Comparison of ENCODE assay signal across 8 cellular contexts in the genomic region with DNA sequence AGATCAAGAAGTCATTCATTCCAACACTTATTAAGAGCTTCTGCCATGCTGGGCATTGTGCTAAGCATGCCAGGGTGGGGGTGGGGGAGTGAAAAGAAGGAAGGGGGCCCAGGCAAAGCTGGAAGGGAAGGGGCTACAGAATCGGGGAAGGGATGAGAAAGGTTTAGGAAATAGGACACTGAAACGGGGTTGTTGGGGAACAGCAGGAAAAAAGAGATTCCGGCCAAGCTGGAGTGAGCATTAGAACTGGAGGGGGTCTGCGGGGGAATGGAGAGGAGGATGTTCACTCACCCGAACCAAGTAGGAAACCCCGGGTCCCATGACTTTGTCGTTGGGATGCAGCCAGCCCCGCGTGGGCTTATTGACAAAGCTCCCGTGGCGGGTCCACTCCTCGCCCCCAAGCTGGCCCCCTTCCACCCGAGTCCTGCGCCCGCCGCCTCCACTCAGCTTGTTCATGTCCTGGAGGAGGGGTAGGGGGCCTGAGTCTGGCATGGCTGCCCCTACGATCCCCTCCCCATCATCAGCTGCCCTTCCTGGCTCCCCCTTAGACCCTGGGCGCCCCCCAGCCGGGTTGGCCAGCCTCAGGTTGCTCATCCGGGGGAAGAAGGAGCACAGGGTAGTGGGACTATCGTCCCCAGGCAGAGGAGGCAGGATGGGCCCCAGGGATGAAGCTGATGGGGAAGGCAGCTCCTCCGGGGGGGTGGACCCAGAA. TPM values are rescaled to one million over a fixed set of nuclear protein-coding genes. Genes with fewer than 3 reads are reported as not detected.
DNase-seq lines count a peak whose midpoint lies in the region; ATAC-seq, FAIRE-seq and TF ChIP-seq lines count a peak whose summit lies in the region.

No MANE protein-coding gene starts in this region.

- H3K4me1 Mint-ChIP-seq in T-helper 2 cell treated with Interferon-gamma antibody and Interleukin-4, amounts not matched to agents 5 μg/mL and 100 μg/mL, for 36 hours (ENCODE audit: low read depth) = peaks cover 28% of the 10 kb centered on the region
- peaks cover 20% of the 10 kb centered on the region for H3K4me1 Mint-ChIP-seq in brain

- no peak overlapping the region for H2AFZ ChIP-seq in HepG2 (ENCODE audit: low read length)

- 46% methylated on average over 14 of the region's 22 CpGs for WGBS in HepG2 (ENCODE audit: low lambda C conversion rate)

- no TSS peak for BruUV-seq in HepG2 (replicated peaks; lab: Mats Ljungman, UMichigan)

- H4K20me1 ChIP-seq in HepG2 (ENCODE audit: insufficient read depth, low read length) = no peaks in the 10 kb centered on the region

- H3K27ac Mint-ChIP-seq in T-helper 2 cell treated with Interferon-gamma antibody and Interleukin-4, amounts not matched to agents 5 μg/mL and 100 μg/mL, for 36 hours = no peak overlapping the region
- peak overlapping the region; percentile 62 to 99 (median 95) for H3K27ac Mint-ChIP-seq in brain

- H3K9ac ChIP-seq in HepG2 (ENCODE audit: insufficient read depth, low read depth, low read length) = peak overlapping the region; percentile 63

- TF ChIP-seq POLR2A in HepG2 (IDR thresholded peaks at IDR 0.05; ENCODE audit: insufficient read depth in 1 of 2, low read depth in 2 of 2, low read length in 2 of 2) = no peak; a peak in 1 of 4 replicates

- H3K9me3 Mint-ChIP-seq in T-helper 2 cell treated with Interferon-gamma antibody and Interleukin-4, amounts not matched to agents 5 μg/mL and 100 μg/mL, for 36 hours = no peaks in the 10 kb centered on the region
- no peaks in the 10 kb centered on the region for H3K9me3 Mint-ChIP-seq in brain

- POLR2A ChIA-PET in HepG2 (lab: Yijun Ruan, JAX) = interaction anchor here (0.9 to 6.6 kb wide), 18 partner anchors 8 to 635 kb away, joined by 3 to 148 read pairs (median 5); partner anchors contain the start of genes FLAD1, LENEP, PBXIP1 and PMVK

- peaks cover 44% of the 10 kb centered on the region for H3K36me3 Mint-ChIP-seq in T-helper 2 cell treated with Interferon-gamma antibody and Interleukin-4, amounts not matched to agents 5 μg/mL and 100 μg/mL, for 36 hours (ENCODE audit: low read depth)
- peaks cover 17% of the 10 kb centered on the region for H3K36me3 Mint-ChIP-seq in brain

- CTCF ChIA-PET in HepG2 (lab: Yijun Ruan, JAX; ENCODE audit: low intra/inter-chr PET ratio, low total read pairs) = no interaction called here

- no peaks in the 10 kb centered on the region for H3K9me3 ChIP-seq in HepG2 (ENCODE audit: low read length)

- FAIRE-seq in HepG2 (lab: Jason Lieb, UNC) = no peak

- no peaks in the 10 kb centered on the region; a peak in 1 of 5 replicates for H3K27me3 ChIP-seq in HepG2 (ENCODE audit: control insufficient read depth in 1 of 2, insufficient read depth in 2 of 2, low read length in 2 of 2)

- H3K36me3 ChIP-seq in HepG2 (replicated peaks in 1 of 2; ENCODE audit: control insufficient read depth in 1 of 2, insufficient read depth in 2 of 2, low read length in 2 of 2) = peaks cover 18 to 39% of the 10 kb centered on the region in 2 experiments; a peak in 4 of 5 replicates

- no peak for TF ChIP-seq RAD21 in HepG2 (CRISPR knock-in tag; IDR thresholded peaks at IDR 0.05)

- no peak for DNase-seq in T-helper 2 cell treated with Interferon-gamma antibody and Interleukin-4, amounts not matched to agents 5 μg/mL and 100 μg/mL, for 36 hours (ENCODE audit: low spot score)
- DNase-seq in T-helper 2 cell (no peak), HepG2 (ENCODE audit: low spot score) (no peak), KBM-7 (no peak), G401 (ENCODE audit: low spot score) (no peak)

- TF ChIP-seq CTCF in brain (conservative IDR thresholded peaks at IDR 0.05) = no peak
- TF ChIP-seq CTCF in HepG2 (CRISPR knock-in tag; IDR thresholded peaks at IDR 0.05) = no peak

- H3K27ac ChIP-seq in HepG2 (ENCODE audit: extremely low read length, insufficient read depth, low read length) (peak overlapping the region; percentile 100), temporal lobe (ENCODE audit: low read depth, low read length) (peak overlapping the region; percentile 88)

- H3K79me2 ChIP-seq in HepG2 (ENCODE audit: insufficient read depth, low read length) = peaks cover 43% of the 10 kb centered on the region

- intact Hi-C loops in HepG2 (cut with micrococcal nuclease; ENCODE audit: unreplicated experiment) = loop anchor here (1.0 kb wide), 1 partner anchor 47 kb away; no protein-coding TSS in a partner anchor

- peak overlapping the region; percentile 51 to 75 (median 59) for H3K4me3 ChIP-seq in HepG2 (replicated peaks in 1 of 3; ENCODE audit: insufficient read depth in 1 of 3, low read depth in 2 of 3, low read length in 3 of 3)

- ATAC-seq in HepG2 (no peak), HG02610 (IDR thresholded peaks at IDR 0.05; ENCODE audit: unreplicated experiment) (no peak)

- H3K4me3 Mint-ChIP-seq in T-helper 2 cell treated with Interferon-gamma antibody and Interleukin-4, amounts not matched to agents 5 μg/mL and 100 μg/mL, for 36 hours = peak overlapping the region; percentile 33
- H3K4me3 Mint-ChIP-seq in brain = peak overlapping the region in 4 of 5 experiments; percentile 81 to 91 (median 88)

- in situ Hi-C loops in HepG2 (cut with HindIII; ENCODE audit: extremely low pct_ligation_motif_present, low pct_unique_long_range_greater_than_20kb) = no loop called here
- in situ Hi-C loops in KBM-7 (cut with MboI; ENCODE audit: low pct_unique_long_range_greater_than_20kb, low sequenced_read_pairs) = no loop called here
- in situ Hi-C loops in G401 (cut with HindIII; ENCODE audit: low sequenced_read_pairs) = no loop called here

- H3K27me3 Mint-ChIP-seq in T-helper 2 cell treated with Interferon-gamma antibody and Interleukin-4, amounts not matched to agents 5 μg/mL and 100 μg/mL, for 36 hours (ENCODE audit: low read depth) = no peaks in the 10 kb centered on the region
- peaks cover 3% of the 10 kb centered on the region for H3K27me3 Mint-ChIP-seq in brain

- no peak for TF ChIP-seq EP300 in HepG2 (IDR thresholded peaks at IDR 0.05; ENCODE audit: low read depth in 2 of 2, low read length in 2 of 2)
- TF ChIP-seq EP300 in HepG2 (CRISPR knock-in tag; IDR thresholded peaks at IDR 0.05; ENCODE audit: borderline replicate concordance) = no peak

- H3K4me1 ChIP-seq in HepG2 (ENCODE audit: insufficient read depth, low read length) = peaks cover 65% of the 10 kb centered on the region

- peak overlapping the region; percentile 100 for H3K4me2 ChIP-seq in HepG2 (ENCODE audit: low read depth, low read length)

RNA-seq across cellular contexts. Expression of gene SHC1, which starts 0.7 kb away (rescaled TPM):
- 38.3 TPM for polyA plus RNA-seq in brain (ENCODE audit: insufficient read depth, low read depth, low replicate concordance)
- 52.0 and 55.0 TPM in 2 replicates for total RNA-seq in HepG2 (2016; rRNA removed; fragmentation: Illumina TruSeq; extraction: Trizol)
- total RNA-seq in HepG2 (2016; cell fraction: cytosol; rRNA removed; fragmentation: Illumina TruSeq; extraction: Trizol; ENCODE audit: low read depth) = 10.4 and 11.4 TPM in 2 replicates
- total RNA-seq in HepG2 (2016; cell fraction: insoluble cytoplasmic fraction; rRNA removed; fragmentation: Illumina TruSeq; extraction: Trizol) = 43.4 and 62.0 TPM in 2 replicates
- total RNA-seq in HepG2 (2016; cell fraction: membrane; rRNA removed; fragmentation: Illumina TruSeq; extraction: Trizol) = 32.4 and 34.5 TPM in 2 replicates
- total RNA-seq in HepG2 (2016; cell fraction: nucleus; rRNA removed; fragmentation: Illumina TruSeq; extraction: Trizol) = 38.5 and 42.7 TPM in 2 replicates
- polyA plus RNA-seq in HepG2 (2011; rRNA removed) = 137 and 146 TPM in 2 replicates
- 58.2 and 72.4 TPM in 2 replicates for polyA plus RNA-seq in HepG2 (2011; cell fraction: cytosol; rRNA removed)
- polyA plus RNA-seq in HepG2 (2011; cell fraction: nucleus; rRNA removed) = 261 and 328 TPM in 2 replicates
- polyA plus RNA-seq in HepG2 (2012) = 46.9 and 60.8 TPM in 2 replicates
- polyA plus RNA-seq in HepG2 (2016; cell fraction: cytosol; fragmentation: Illumina TruSeq; extraction: Trizol; ENCODE audit: low read depth) = 13.4 and 13.5 TPM in 2 replicates
- polyA plus RNA-seq in HepG2 (2016; cell fraction: insoluble cytoplasmic fraction; fragmentation: Illumina TruSeq; extraction: Trizol; ENCODE audit: low read depth) = 59.8 and 73.1 TPM in 2 replicates
- 34.6 and 37.7 TPM in 2 replicates for polyA plus RNA-seq in HepG2 (2016; cell fraction: membrane; fragmentation: Illumina TruSeq; extraction: Trizol; ENCODE audit: low read depth)
- 141 and 171 TPM in 2 replicates for polyA plus RNA-seq in HepG2 (2016; cell fraction: nucleus; fragmentation: Illumina TruSeq; extraction: Trizol; ENCODE audit: insufficient read depth, low read depth)
- polyA minus RNA-seq in HepG2 (2011; rRNA and poly(A)+ RNA removed; ENCODE audit: low replicate concordance) = 119 and 193 TPM in 2 replicates
- 49.8 and 52.4 TPM in 2 replicates for polyA minus RNA-seq in HepG2 (2011; cell fraction: cytosol; rRNA and poly(A)+ RNA removed)
- 37.5 and 41.5 TPM in 2 replicates for polyA minus RNA-seq in HepG2 (2011; cell fraction: nucleus; rRNA and poly(A)+ RNA removed)
- total RNA-seq in temporal lobe = 7.4 TPM
- total RNA-seq in G401 (2014; rRNA removed; shearing (Covaris generic)) = 204 and 265 TPM in 2 replicates

RNA-seq across cellular contexts. Expression of gene CKS1B, which starts 4.6 kb away (rescaled TPM):
- polyA plus RNA-seq in brain (ENCODE audit: insufficient read depth, low read depth, low replicate concordance) (183 TPM), HepG2 (2011; rRNA removed) (122 and 222 TPM in 2 replicates)
- total RNA-seq in HepG2 (2016; rRNA removed; fragmentation: Illumina TruSeq; extraction: Trizol) (217 and 268 TPM in 2 replicates), temporal lobe (11.8 TPM)
- total RNA-seq in HepG2 (2016; cell fraction: cytosol; rRNA removed; fragmentation: Illumina TruSeq; extraction: Trizol; ENCODE audit: low read depth) = 95.8 and 111 TPM in 2 replicates
- total RNA-seq in HepG2 (2016; cell fraction: insoluble cytoplasmic fraction; rRNA removed; fragmentation: Illumina TruSeq; extraction: Trizol) = 219 and 283 TPM in 2 replicates
- 160 and 171 TPM in 2 replicates for total RNA-seq in HepG2 (2016; cell fraction: membrane; rRNA removed; fragmentation: Illumina TruSeq; extraction: Trizol)
- 75.7 and 82.8 TPM in 2 replicates for total RNA-seq in HepG2 (2016; cell fraction: nucleus; rRNA removed; fragmentation: Illumina TruSeq; extraction: Trizol)
- 141 and 184 TPM in 2 replicates for polyA plus RNA-seq in HepG2 (2011; cell fraction: cytosol; rRNA removed)
- polyA plus RNA-seq in HepG2 (2011; cell fraction: nucleus; rRNA removed) = 54.7 and 67.5 TPM in 2 replicates
- polyA plus RNA-seq in HepG2 (2012) = 103 and 128 TPM in 2 replicates
- polyA plus RNA-seq in HepG2 (2016; cell fraction: cytosol; fragmentation: Illumina TruSeq; extraction: Trizol; ENCODE audit: low read depth) = 98.3 and 114 TPM in 2 replicates
- polyA plus RNA-seq in HepG2 (2016; cell fraction: insoluble cytoplasmic fraction; fragmentation: Illumina TruSeq; extraction: Trizol; ENCODE audit: low read depth) = 306 and 328 TPM in 2 replicates
- polyA plus RNA-seq in HepG2 (2016; cell fraction: membrane; fragmentation: Illumina TruSeq; extraction: Trizol; ENCODE audit: low read depth) = 149 and 155 TPM in 2 replicates
- 139 and 158 TPM in 2 replicates for polyA plus RNA-seq in HepG2 (2016; cell fraction: nucleus; fragmentation: Illumina TruSeq; extraction: Trizol; ENCODE audit: insufficient read depth, low read depth)
- polyA minus RNA-seq in HepG2 (2011; rRNA and poly(A)+ RNA removed; ENCODE audit: low replicate concordance) = 89.2 and 369 TPM in 2 replicates
- 31.4 and 39.6 TPM in 2 replicates for polyA minus RNA-seq in HepG2 (2011; cell fraction: cytosol; rRNA and poly(A)+ RNA removed)
- 20.0 and 31.2 TPM in 2 replicates for polyA minus RNA-seq in HepG2 (2011; cell fraction: nucleus; rRNA and poly(A)+ RNA removed)
- total RNA-seq in G401 (2014; rRNA removed; shearing (Covaris generic)) = 187 and 192 TPM in 2 replicates

RNA-seq across cellular contexts. Expression of gene PYGO2, which starts 8.3 kb away (rescaled TPM):
- polyA plus RNA-seq in brain (ENCODE audit: insufficient read depth, low read depth, low replicate concordance) (63.7 TPM), HepG2 (2011; rRNA removed) (21.8 and 24.3 TPM in 2 replicates)
- total RNA-seq in HepG2 (2016; rRNA removed; fragmentation: Illumina TruSeq; extraction: Trizol) (20.3 and 21.3 TPM in 2 replicates), temporal lobe (10.1 TPM)
- 3.2 and 3.5 TPM in 2 replicates for total RNA-seq in HepG2 (2016; cell fraction: cytosol; rRNA removed; fragmentation: Illumina TruSeq; extraction: Trizol; ENCODE audit: low read depth)
- total RNA-seq in HepG2 (2016; cell fraction: insoluble cytoplasmic fraction; rRNA removed; fragmentation: Illumina TruSeq; extraction: Trizol) = 19.3 and 19.4 TPM in 2 replicates
- 14.9 and 16.1 TPM in 2 replicates for total RNA-seq in HepG2 (2016; cell fraction: membrane; rRNA removed; fragmentation: Illumina TruSeq; extraction: Trizol)
- 10.9 and 15.3 TPM in 2 replicates for total RNA-seq in HepG2 (2016; cell fraction: nucleus; rRNA removed; fragmentation: Illumina TruSeq; extraction: Trizol)
- polyA plus RNA-seq in HepG2 (2011; cell fraction: cytosol; rRNA removed) = 16.5 and 18.4 TPM in 2 replicates
- 31.3 and 35.1 TPM in 2 replicates for polyA plus RNA-seq in HepG2 (2011; cell fraction: nucleus; rRNA removed)
- 16.9 and 18.8 TPM in 2 replicates for polyA plus RNA-seq in HepG2 (2012)
- 3.3 TPM in 2 replicates for polyA plus RNA-seq in HepG2 (2016; cell fraction: cytosol; fragmentation: Illumina TruSeq; extraction: Trizol; ENCODE audit: low read depth)
- 23.0 and 27.3 TPM in 2 replicates for polyA plus RNA-seq in HepG2 (2016; cell fraction: insoluble cytoplasmic fraction; fragmentation: Illumina TruSeq; extraction: Trizol; ENCODE audit: low read depth)
- polyA plus RNA-seq in HepG2 (2016; cell fraction: membrane; fragmentation: Illumina TruSeq; extraction: Trizol; ENCODE audit: low read depth) = 11.9 and 12.7 TPM in 2 replicates
- polyA plus RNA-seq in HepG2 (2016; cell fraction: nucleus; fragmentation: Illumina TruSeq; extraction: Trizol; ENCODE audit: insufficient read depth, low read depth) = 25.6 and 27.8 TPM in 2 replicates
- polyA minus RNA-seq in HepG2 (2011; rRNA and poly(A)+ RNA removed; ENCODE audit: low replicate concordance) = 20.6 and 39.8 TPM in 2 replicates
- 12.1 and 13.1 TPM in 2 replicates for polyA minus RNA-seq in HepG2 (2011; cell fraction: cytosol; rRNA and poly(A)+ RNA removed)
- 11.5 and 15.9 TPM in 2 replicates for polyA minus RNA-seq in HepG2 (2011; cell fraction: nucleus; rRNA and poly(A)+ RNA removed)
- 16.9 and 24.2 TPM in 2 replicates for total RNA-seq in G401 (2014; rRNA removed; shearing (Covaris generic))

RNA-seq across cellular contexts. Expression of gene FLAD1, which starts 13.2 kb away (rescaled TPM):
- polyA plus RNA-seq in brain (ENCODE audit: insufficient read depth, low read depth, low replicate concordance) = 47.9 TPM
- 32.8 and 32.9 TPM in 2 replicates for total RNA-seq in HepG2 (2016; rRNA removed; fragmentation: Illumina TruSeq; extraction: Trizol)
- 21.5 and 22.7 TPM in 2 replicates for total RNA-seq in HepG2 (2016; cell fraction: cytosol; rRNA removed; fragmentation: Illumina TruSeq; extraction: Trizol; ENCODE audit: low read depth)
- 29.0 and 37.1 TPM in 2 replicates for total RNA-seq in HepG2 (2016; cell fraction: insoluble cytoplasmic fraction; rRNA removed; fragmentation: Illumina TruSeq; extraction: Trizol)
- total RNA-seq in HepG2 (2016; cell fraction: membrane; rRNA removed; fragmentation: Illumina TruSeq; extraction: Trizol) = 23.4 and 27.9 TPM in 2 replicates
- 37.9 and 38.9 TPM in 2 replicates for total RNA-seq in HepG2 (2016; cell fraction: nucleus; rRNA removed; fragmentation: Illumina TruSeq; extraction: Trizol)
- 25.9 and 30.3 TPM in 2 replicates for polyA plus RNA-seq in HepG2 (2011; rRNA removed)
- polyA plus RNA-seq in HepG2 (2011; cell fraction: cytosol; rRNA removed) = 16.4 and 22.8 TPM in 2 replicates
- 84.3 and 94.4 TPM in 2 replicates for polyA plus RNA-seq in HepG2 (2011; cell fraction: nucleus; rRNA removed)
- 15.3 and 18.2 TPM in 2 replicates for polyA plus RNA-seq in HepG2 (2012)
- polyA plus RNA-seq in HepG2 (2016; cell fraction: cytosol; fragmentation: Illumina TruSeq; extraction: Trizol; ENCODE audit: low read depth) = 17.3 and 18.3 TPM in 2 replicates
- polyA plus RNA-seq in HepG2 (2016; cell fraction: insoluble cytoplasmic fraction; fragmentation: Illumina TruSeq; extraction: Trizol; ENCODE audit: low read depth) = 28.5 and 31.1 TPM in 2 replicates
- 17.7 and 19.3 TPM in 2 replicates for polyA plus RNA-seq in HepG2 (2016; cell fraction: membrane; fragmentation: Illumina TruSeq; extraction: Trizol; ENCODE audit: low read depth)
- 64.3 and 72.6 TPM in 2 replicates for polyA plus RNA-seq in HepG2 (2016; cell fraction: nucleus; fragmentation: Illumina TruSeq; extraction: Trizol; ENCODE audit: insufficient read depth, low read depth)
- 34.0 and 163 TPM in 2 replicates for polyA minus RNA-seq in HepG2 (2011; rRNA and poly(A)+ RNA removed; ENCODE audit: low replicate concordance)
- 7.6 and 9.5 TPM in 2 replicates for polyA minus RNA-seq in HepG2 (2011; cell fraction: cytosol; rRNA and poly(A)+ RNA removed)
- polyA minus RNA-seq in HepG2 (2011; cell fraction: nucleus; rRNA and poly(A)+ RNA removed) = 15.7 and 16.8 TPM in 2 replicates
- 9.8 TPM for total RNA-seq in temporal lobe
- 39.9 and 49.4 TPM in 2 replicates for total RNA-seq in G401 (2014; rRNA removed; shearing (Covaris generic))

RNA-seq across cellular contexts. Expression of gene PBXIP1, which starts 14.0 kb away (rescaled TPM):
- polyA plus RNA-seq in brain (ENCODE audit: insufficient read depth, low read depth, low replicate concordance) (117 TPM), HepG2 (2011; rRNA removed) (31.9 and 40.0 TPM in 2 replicates)
- total RNA-seq in HepG2 (2016; rRNA removed; fragmentation: Illumina TruSeq; extraction: Trizol) (7.3 and 16.3 TPM in 2 replicates), temporal lobe (17.2 TPM)
- total RNA-seq in HepG2 (2016; cell fraction: cytosol; rRNA removed; fragmentation: Illumina TruSeq; extraction: Trizol; ENCODE audit: low read depth) = 2.0 and 2.1 TPM in 2 replicates
- 5.9 and 16.8 TPM in 2 replicates for total RNA-seq in HepG2 (2016; cell fraction: insoluble cytoplasmic fraction; rRNA removed; fragmentation: Illumina TruSeq; extraction: Trizol)
- 2.1 and 2.2 TPM in 2 replicates for total RNA-seq in HepG2 (2016; cell fraction: membrane; rRNA removed; fragmentation: Illumina TruSeq; extraction: Trizol)
- 16.4 and 17.3 TPM in 2 replicates for total RNA-seq in HepG2 (2016; cell fraction: nucleus; rRNA removed; fragmentation: Illumina TruSeq; extraction: Trizol)
- polyA plus RNA-seq in HepG2 (2011; cell fraction: cytosol; rRNA removed) = 30.4 and 31.5 TPM in 2 replicates
- polyA plus RNA-seq in HepG2 (2011; cell fraction: nucleus; rRNA removed) = 31.2 and 36.7 TPM in 2 replicates
- 17.1 and 23.1 TPM in 2 replicates for polyA plus RNA-seq in HepG2 (2012)
- polyA plus RNA-seq in HepG2 (2016; cell fraction: cytosol; fragmentation: Illumina TruSeq; extraction: Trizol; ENCODE audit: low read depth) = 0.68 and 0.86 TPM in 2 replicates
- 5.1 and 5.5 TPM in 2 replicates for polyA plus RNA-seq in HepG2 (2016; cell fraction: insoluble cytoplasmic fraction; fragmentation: Illumina TruSeq; extraction: Trizol; ENCODE audit: low read depth)
- 1.1 and 1.3 TPM in 2 replicates for polyA plus RNA-seq in HepG2 (2016; cell fraction: membrane; fragmentation: Illumina TruSeq; extraction: Trizol; ENCODE audit: low read depth)
- polyA plus RNA-seq in HepG2 (2016; cell fraction: nucleus; fragmentation: Illumina TruSeq; extraction: Trizol; ENCODE audit: insufficient read depth, low read depth) = 22.7 and 24.2 TPM in 2 replicates
- 25.2 and 29.8 TPM in 2 replicates for polyA minus RNA-seq in HepG2 (2011; rRNA and poly(A)+ RNA removed; ENCODE audit: low replicate concordance)
- 12.7 and 15.3 TPM in 2 replicates for polyA minus RNA-seq in HepG2 (2011; cell fraction: cytosol; rRNA and poly(A)+ RNA removed)
- polyA minus RNA-seq in HepG2 (2011; cell fraction: nucleus; rRNA and poly(A)+ RNA removed) = 12.6 and 15.4 TPM in 2 replicates
- 25.9 and 36.5 TPM in 2 replicates for total RNA-seq in G401 (2014; rRNA removed; shearing (Covaris generic))
